Comparison of ENCODE assay signal across 10 cellular contexts in the genomic region with DNA sequence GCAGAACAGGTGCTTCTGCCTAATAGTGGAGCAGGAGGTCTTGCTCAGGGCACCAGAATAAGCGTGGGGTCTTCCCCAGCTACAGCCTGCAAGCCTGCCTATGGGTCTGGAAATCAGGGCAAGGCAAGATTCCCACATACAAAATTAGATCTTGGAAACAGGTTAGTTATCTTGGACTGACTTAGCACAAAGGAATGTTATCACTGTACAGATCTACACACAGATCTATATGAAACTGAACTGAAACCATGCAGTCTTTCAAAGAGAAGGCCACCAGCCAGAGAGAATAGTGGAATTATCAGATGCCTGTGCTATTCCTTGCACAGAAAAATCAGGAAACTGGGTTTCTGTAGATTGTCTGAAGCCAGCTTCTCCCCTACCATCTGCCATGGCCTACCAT.
DNase-seq lines count a peak whose midpoint lies in the region; FAIRE-seq and TF ChIP-seq lines count a peak whose summit lies in the region.
"Had no signal": no experiment of that assay in that cellular context is flagged by ENCODE, and none has a peak within 500 bp of the region (broad histone marks: within the 10 kb centered on the region; RNA-seq: fewer than 3 reads in every experiment).

No MANE protein-coding gene starts in this region.

- dilution Hi-C loops in keratinocyte (cut with MboI; ENCODE audit: extremely low pct_ligation_motif_present, low sequenced_read_pairs), result no loop called here

- TF ChIP-seq CTCF in KMS-11 (conservative IDR thresholded peaks at IDR 0.05; ENCODE audit: low read depth, low read length) (no peak; the same call in 1 of the 2 replicates), keratinocyte (optimal IDR thresholded peaks at IDR 0.05 in 1 of 3, IDR thresholded peaks at IDR 0.05 in 1 of 3, conservative IDR thresholded peaks at IDR 0.05 in 1 of 3; ENCODE audit: extremely low read depth in 1 of 3, insufficient read depth in 2 of 3, low read length in 3 of 3) (peak in 2 of 3 experiments; percentile 21 to 44)

- H3K27me3 ChIP-seq in KMS-11 (ENCODE audit: insufficient read depth, low read depth) (no peaks in the 10 kb centered on the region), keratinocyte (ENCODE audit: control insufficient read depth, extremely low read depth, insufficient read depth, low read length) (no peaks in the 10 kb centered on the region)
- H3K27me3 ChIP-seq: upper lobe of left lung had no signal

- H3K79me2 ChIP-seq in KMS-11 (ENCODE audit: insufficient read depth, low read depth), result no peaks in the 10 kb centered on the region
- no peaks in the 10 kb centered on the region for H3K79me2 ChIP-seq in keratinocyte (ENCODE audit: control insufficient read depth, insufficient read depth, low read length)

- H3K4me2 ChIP-seq in KMS-11 (peak overlapping the region; percentile 25), keratinocyte (ENCODE audit: control insufficient read depth, extremely low read depth, insufficient read depth, low read depth, low read length) (peak overlapping the region; percentile 33)

- H3K36me3 ChIP-seq in KMS-11 (ENCODE audit: insufficient read depth) (no peaks in the 10 kb centered on the region), keratinocyte (ENCODE audit: control insufficient read depth in 2 of 2, extremely low read depth in 1 of 2, insufficient read depth in 2 of 2, low read length in 2 of 2) (no peaks in the 10 kb centered on the region)
- H3K36me3 ChIP-seq: upper lobe of left lung had no signal

- H3K9ac ChIP-seq in KMS-11, result no peak overlapping the region
- no peak overlapping the region for H3K9ac ChIP-seq in keratinocyte (ENCODE audit: control insufficient read depth, extremely low read depth, insufficient read depth, low read length)

- DNase-seq in Caki2 (ENCODE audit: low read depth), result peak; percentile 23
- DNase-seq in amniotic epithelial cell (ENCODE audit: low read depth), result peak; percentile 35
- no peak for DNase-seq in keratinocyte (ENCODE audit: low read depth, low spot score)
- no peak for DNase-seq in cortex of kidney (lab: John Stamatoyannopoulos, UW)
- no peak for DNase-seq in NCI-H1930 (lab: John Stamatoyannopoulos, UW)
- no peak for DNase-seq in NCI-H1105 (lab: John Stamatoyannopoulos, UW)
- no peak for DNase-seq in NCI-H446 (lab: John Stamatoyannopoulos, UW)
- DNase-seq: upper lobe of left lung had no signal

- H3K4me3 ChIP-seq in KMS-11 (IDR thresholded peaks at IDR 0.05; ENCODE audit: insufficient read depth, low read depth, low read length) (no peak overlapping the region), keratinocyte (ENCODE audit: control insufficient read depth in 2 of 3, extremely low read depth in 1 of 3, insufficient read depth in 2 of 3, low read depth in 1 of 3, low read length in 3 of 3) (no peak overlapping the region)
- H3K4me3 ChIP-seq: upper lobe of left lung had no signal

- no peaks in the 10 kb centered on the region for H3K9me1 ChIP-seq in keratinocyte (ENCODE audit: control insufficient read depth, extremely low read depth, insufficient read depth, low read length)

- no peaks in the 10 kb centered on the region for H3K9me3 ChIP-seq in keratinocyte (ENCODE audit: control insufficient read depth, low read depth, low read length)
- H3K9me3 ChIP-seq: upper lobe of left lung had no signal

- H2AFZ ChIP-seq in KMS-11 (ENCODE audit: low read depth) (no peak overlapping the region), keratinocyte (ENCODE audit: control insufficient read depth, low read length) (no peak overlapping the region)

- in situ Hi-C loops in Caki2 (cut with HindIII; ENCODE audit: low pct_unique_long_range_greater_than_20kb, low sequenced_read_pairs), result no loop called here

- H4K20me1 ChIP-seq in KMS-11 (ENCODE audit: insufficient read depth) (no peaks in the 10 kb centered on the region), keratinocyte (ENCODE audit: control insufficient read depth, extremely low read depth, insufficient read depth, low read length) (no peaks in the 10 kb centered on the region)

- peak; percentile 98 for FAIRE-seq in keratinocyte (lab: Jason Lieb, UNC)
- FAIRE-seq: HTR-8/SVneo had no signal

- H3K4me1 ChIP-seq in KMS-11 (ENCODE audit: low read depth, poor library complexity, severe bottlenecking), result peaks cover 61% of the 10 kb centered on the region
- peaks cover 36% of the 10 kb centered on the region for H3K4me1 ChIP-seq in keratinocyte (ENCODE audit: control insufficient read depth, extremely low read depth, insufficient read depth, low read length)

- no peak overlapping the region for H3K27ac ChIP-seq in KMS-11
- H3K27ac ChIP-seq in keratinocyte (ENCODE audit: control insufficient read depth, insufficient read depth, low read length), result peak overlapping the region; percentile 56
- H3K27ac ChIP-seq: upper lobe of left lung had no signal

Comparison
In these comparisons a context has a peak if more than half of its experiments do, and no peak if none do; other contexts are left out.
1. DNase-seq: peak in Caki2 (single experiment) and amniotic epithelial cell (single experiment); none in keratinocyte (single experiment), cortex of kidney (single experiment), NCI-H1930 (0 of 2), NCI-H1105 (single experiment) and NCI-H446 (0 of 2).